19 cellular contexts compared by ENCODE assay signal in genomic region chr10:5078781-5079180, GRCh38. TPM values are rescaled to one million over a fixed set of nuclear protein-coding genes. Genes with fewer than 3 reads are reported as not detected.
DNase-seq lines count a peak whose midpoint lies in the region; ATAC-seq and TF ChIP-seq lines count a peak whose summit lies in the region.
"Had no signal": no experiment of that assay in that cellular context is flagged by ENCODE, and none has a peak within 500 bp of the region (broad histone marks: within the 10 kb centered on the region; RNA-seq: fewer than 3 reads in every experiment).

No MANE protein-coding gene starts in this region.

- H3K36me3 ChIP-seq in PC-3 (ENCODE audit: low read depth, low read length): no peaks in the 10 kb centered on the region
- no peaks in the 10 kb centered on the region for H3K36me3 ChIP-seq in parathyroid adenoma (ENCODE audit: control insufficient read depth, insufficient read depth, low read length)
- H3K36me3 ChIP-seq: adrenal gland, ovary, thoracic aorta had no signal

- no peak for TF ChIP-seq CTCF in PC-3 (conservative IDR thresholded peaks at IDR 0.05; ENCODE audit: low read depth, low read length)
- TF ChIP-seq CTCF in epithelial cell of esophagus (IDR thresholded peaks at IDR 0.05; ENCODE audit: insufficient read depth, low read depth, low read length, missing control alignments): no peak
- no peak for TF ChIP-seq CTCF in parathyroid adenoma (IDR thresholded peaks at IDR 0.05)

- H3K9me3 ChIP-seq in PC-3 (ENCODE audit: low read length): no peaks in the 10 kb centered on the region
- no peaks in the 10 kb centered on the region for H3K9me3 ChIP-seq in parathyroid adenoma (ENCODE audit: control insufficient read depth, low read length)
- H3K9me3 ChIP-seq: adrenal gland, ovary, thoracic aorta had no signal

- H3K4me3 ChIP-seq in PC-3 (ENCODE audit: low read length) (no peak overlapping the region), epithelial cell of esophagus (ENCODE audit: low read length) (no peak overlapping the region), parathyroid adenoma (ENCODE audit: low read depth, low read length) (no peak overlapping the region)
- H3K4me3 ChIP-seq: adrenal gland, ovary, thoracic aorta had no signal

- POLR2A ChIA-PET in PC-3 (lab: Charles Lee; ENCODE audit: unreplicated experiment): no interaction called here

- H3K4me1 ChIP-seq in PC-3 (ENCODE audit: insufficient read depth, low read length): peaks cover 15% of the 10 kb centered on the region
- peaks cover 3% of the 10 kb centered on the region for H3K4me1 ChIP-seq in parathyroid adenoma
- H3K4me1 ChIP-seq: adrenal gland had no signal

- DNase-seq in Caki2 (ENCODE audit: low read depth) (peak; percentile 73), PC-3 (peak; percentile 66), epithelial cell of esophagus (ENCODE audit: low read depth) (peak; percentile 91), COLO829 (ENCODE audit: low spot score) (no peak)
- no peak for DNase-seq in activated CD4-positive, alpha-beta T cell treated with anti-CD3 and anti-CD28 coated beads, Interleukin-2, amount 50 U/mL, for 1 hour
- DNase-seq: activated CD4-positive, alpha-beta memory T cell treated with anti-CD3 and anti-CD28 coated beads for 36 hours; adrenal gland; CD4-positive, alpha-beta T cell; DMS79 treated with DMSO at 0.1 percent for 48 hours; Kasumi-1; left colon; natural killer cell; NCI-H526 treated with DMSO at 0.1 percent for 48 hours; ovary had no signal

- CTCF ChIA-PET in PC-3 (lab: Charles Lee): no interaction called here

- ATAC-seq in PC-3: peak; percentile 94
- ATAC-seq in GM19397 (IDR thresholded peaks at IDR 0.05; ENCODE audit: unreplicated experiment): no peak
- ATAC-seq: left colon; natural killer cell; stimulated activated memory B cell treated with anti-CD40 and anti-IgM and Interleukin-4, amounts not matched to agents 10 μg/mL and 1 μg/mL and 100 μg/mL, for 72 hours; WTC11 had no signal

- H3K27me3 ChIP-seq in PC-3 (ENCODE audit: low read length) (no peaks in the 10 kb centered on the region), parathyroid adenoma (ENCODE audit: control insufficient read depth, insufficient read depth, low read length) (no peaks in the 10 kb centered on the region)
- H3K27me3 ChIP-seq: adrenal gland, ovary had no signal

- no TSS peak for BruUV-seq in PC-3 (replicated peaks; lab: Mats Ljungman, UMichigan)

- no peaks in the 10 kb centered on the region for H3K9me2 ChIP-seq in PC-3 (replicated peaks; ENCODE audit: low read length)

- 0 out of 2 replicates have a peak overlapping the region, but pooled peaks have one; percentile 5 for H3K4me2 ChIP-seq in PC-3 (ENCODE audit: low read length)
- no peak overlapping the region for H3K4me2 ChIP-seq in parathyroid adenoma (ENCODE audit: low read length)

- no peaks in the 10 kb centered on the region for H3F3A ChIP-seq in PC-3 (ENCODE audit: low read length, unreplicated experiment)

- H3K9ac ChIP-seq in PC-3 (ENCODE audit: low read length): no peak overlapping the region
- H3K9ac ChIP-seq in parathyroid adenoma: no peak overlapping the region

- in situ Hi-C loops in Caki2 (cut with HindIII; ENCODE audit: low pct_unique_long_range_greater_than_20kb, low sequenced_read_pairs): no loop called here

- intact Hi-C loops in PC-3 (cut with micrococcal nuclease): no loop called here

- H3K79me2 ChIP-seq in PC-3 (ENCODE audit: low read length) (no peaks in the 10 kb centered on the region), parathyroid adenoma (no peaks in the 10 kb centered on the region)

- H2AFZ ChIP-seq in PC-3 (ENCODE audit: low read length) (0 out of 2 replicates have a peak overlapping the region, but pooled peaks have one; percentile 45), parathyroid adenoma (peak overlapping the region; percentile 13)

- no peaks in the 10 kb centered on the region for H4K20me1 ChIP-seq in PC-3 (ENCODE audit: low read length)

- H3K27ac ChIP-seq in PC-3 (ENCODE audit: low read length): peak overlapping the region; percentile 36
- no peak overlapping the region for H3K27ac ChIP-seq in parathyroid adenoma
- H3K27ac ChIP-seq: adrenal gland, ovary, thoracic aorta had no signal

RNA-seq across cellular contexts. Expression of gene AKR1C3, which starts 15.4 kb away (rescaled TPM):
- 3,253 and 3,825 TPM in 2 replicates for total RNA-seq in Caki2 (2014; rRNA removed; shearing (Covaris generic); ENCODE audit: low replicate concordance)
- 15.8 and 24.0 TPM in 2 replicates for total RNA-seq in PC-3 (2014; rRNA removed)

Comparison
In these comparisons a context has a peak if more than half of its experiments do, and no peak if none do; other contexts are left out.
1. DNase-seq: peak in Caki2 (single experiment), PC-3 (single experiment) and epithelial cell of esophagus (single experiment); none in activated CD4-positive, alpha-beta T cell treated with anti-CD3 and anti-CD28 coated beads, Interleukin-2, amount 50 U/mL, for 1 hour (single experiment) and COLO829 (single experiment).
2. RNA of gene AKR1C3, which starts 15.4 kb away (total RNA-seq): 3,253 to 3,825 TPM in Caki2; 15.8 to 24.0 TPM in PC-3; every median in the first group is over 100 times any median in the second.